In the genomic region with DNA sequence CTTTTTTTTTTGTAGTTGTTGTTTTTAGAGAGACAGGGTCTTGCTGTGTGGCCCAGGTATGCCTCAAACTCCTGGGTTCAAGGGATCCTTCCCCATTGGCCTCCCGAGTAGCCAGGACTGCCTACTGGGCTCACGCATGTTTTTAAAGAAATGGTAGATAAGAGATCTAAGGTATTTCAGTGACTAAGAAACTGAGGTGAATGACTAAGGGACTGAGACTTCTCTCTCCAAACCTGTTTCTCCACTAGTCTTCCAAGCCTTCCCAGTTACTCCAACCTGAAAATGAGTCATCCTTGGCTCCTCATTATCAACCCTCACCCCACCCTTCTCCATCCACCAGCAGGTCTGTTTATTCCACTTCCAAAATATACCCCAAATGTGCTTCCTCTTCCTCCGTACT, we compare ENCODE assay signal across 1 cellular context. TPM values are rescaled to one million over a fixed set of nuclear protein-coding genes. Genes with fewer than 3 reads are reported as not detected.
"Had no signal": no experiment of that assay in that cellular context is flagged by ENCODE, and none has a peak within 500 bp of the region (broad histone marks: within the 10 kb centered on the region; RNA-seq: fewer than 3 reads in every experiment).

No MANE protein-coding gene starts in this region.

RNA-seq across cellular contexts. Expression of gene FANK1, which starts 4.6 kb away (rescaled TPM):
- total RNA-seq: activated T-helper 2 cell treated with anti-CD3 and anti-CD28 coated beads, Interferon-gamma antibody, Interleukin-2, Interleukin-4, amounts not matched to agents 10 μg/mL and 5 μg/mL and 100 μg/mL, durations not matched to agents 14 hours and 24 hours and 36 hours had no signal
